ENCODE assay signal across 1 cellular context in genomic region chr1:53197301-53198205, GRCh38.
TF ChIP-seq lines count a peak whose summit lies in the region.

No MANE protein-coding gene starts in this region.

TF ChIP-seq in K562, 482 proteins besides CTCF, POLR2A, EP300 and RAD21 (continues in another document):
- TF ChIP-seq KHSRP (IDR thresholded peaks at IDR 0.05) (no peak), EP400 (IDR thresholded peaks at IDR 0.05) (no peak), LEF1 (IDR thresholded peaks at IDR 0.05) (no peak), EHMT2 (IDR thresholded peaks at IDR 0.05) (no peak), SNAPC5 (CRISPR knock-in tag; IDR thresholded peaks at IDR 0.05) (no peak), ARID4B (CRISPR knock-in tag; IDR thresholded peaks at IDR 0.05) (peak; percentile 5; the same call in 1 of the 2 replicates), ZNF253 (CRISPR knock-in tag; conservative IDR thresholded peaks at IDR 0.05) (no peak), ZNF696 (CRISPR knock-in tag; conservative IDR thresholded peaks at IDR 0.05) (no peak), NR3C1 (CRISPR knock-in tag; IDR thresholded peaks at IDR 0.05) (no peak), GTF2A2 (tag; IDR thresholded peaks at IDR 0.05) (no peak), ZBTB49 (CRISPR knock-in tag; IDR thresholded peaks at IDR 0.05; ENCODE audit: borderline replicate concordance) (no peak), NR1H2 (CRISPR knock-in tag; IDR thresholded peaks at IDR 0.05) (no peak), CREB5 (CRISPR knock-in tag; IDR thresholded peaks at IDR 0.05) (no peak), ZFP1 (CRISPR knock-in tag; IDR thresholded peaks at IDR 0.05) (no peak), RNF219 (CRISPR knock-in tag; IDR thresholded peaks at IDR 0.05) (no peak), CBFB (CRISPR knock-in tag; IDR thresholded peaks at IDR 0.05) (no peak), FOXK1 (CRISPR knock-in tag; IDR thresholded peaks at IDR 0.05; ENCODE audit: borderline replicate concordance) (no peak), GTF2B (IDR thresholded peaks at IDR 0.05; ENCODE audit: extremely low read depth, insufficient read length) (no peak), NELFE (IDR thresholded peaks at IDR 0.05; ENCODE audit: insufficient read depth, insufficient read length) (no peak), ZNF280B (CRISPR knock-in tag; IDR thresholded peaks at IDR 0.05) (no peak), ZNF76 (CRISPR knock-in tag; IDR thresholded peaks at IDR 0.05; ENCODE audit: borderline replicate concordance) (no peak), ZNF12 (CRISPR knock-in tag; IDR thresholded peaks at IDR 0.05) (no peak), ZNF75A (CRISPR knock-in tag; IDR thresholded peaks at IDR 0.05) (no peak), HNRNPL (IDR thresholded peaks at IDR 0.05; ENCODE audit: low read depth, low read length) (no peak), ZNF77 (CRISPR knock-in tag; IDR thresholded peaks at IDR 0.05) (no peak), RBM15 (IDR thresholded peaks at IDR 0.05; ENCODE audit: insufficient read depth, low read length) (no peak), ZNF212 (CRISPR knock-in tag; IDR thresholded peaks at IDR 0.05) (no peak), ZKSCAN1 (IDR thresholded peaks at IDR 0.05; ENCODE audit: low read depth, low read length) (no peak), SIRT6 (IDR thresholded peaks at IDR 0.05; ENCODE audit: low read depth, low read length) (no peak), ZNF316 (IDR thresholded peaks at IDR 0.05) (peak; percentile 89), CEBPG (CRISPR knock-in tag; IDR thresholded peaks at IDR 0.05) (no peak), CEBPG (tag; conservative IDR thresholded peaks at IDR 0.05 in 1 of 2, IDR thresholded peaks at IDR 0.05 in 1 of 2) (no peak), ARID3A (IDR thresholded peaks at IDR 0.05; ENCODE audit: borderline replicate concordance, low read depth, low read length) (no peak)
- TF ChIP-seq, protein P1, sequence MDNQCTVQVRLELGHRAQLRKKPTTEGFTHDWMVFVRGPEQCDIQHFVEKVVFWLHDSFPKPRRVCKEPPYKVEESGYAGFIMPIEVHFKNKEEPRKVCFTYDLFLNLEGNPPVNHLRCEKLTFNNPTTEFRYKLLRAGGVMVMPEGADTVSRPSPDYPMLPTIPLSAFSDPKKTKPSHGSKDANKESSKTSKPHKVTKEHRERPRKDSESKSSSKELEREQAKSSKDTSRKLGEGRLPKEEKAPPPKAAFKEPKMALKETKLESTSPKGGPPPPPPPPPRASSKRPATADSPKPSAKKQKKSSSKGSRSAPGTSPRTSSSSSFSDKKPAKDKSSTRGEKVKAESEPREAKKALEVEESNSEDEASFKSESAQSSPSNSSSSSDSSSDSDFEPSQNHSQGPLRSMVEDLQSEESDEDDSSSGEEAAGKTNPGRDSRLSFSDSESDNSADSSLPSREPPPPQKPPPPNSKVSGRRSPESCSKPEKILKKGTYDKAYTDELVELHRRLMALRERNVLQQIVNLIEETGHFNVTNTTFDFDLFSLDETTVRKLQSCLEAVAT (IDR thresholded peaks at IDR 0.05), result peak in 1 of 2 experiments; percentile 14; a peak in 1 of 4 replicates
- TF ChIP-seq, protein P2, sequence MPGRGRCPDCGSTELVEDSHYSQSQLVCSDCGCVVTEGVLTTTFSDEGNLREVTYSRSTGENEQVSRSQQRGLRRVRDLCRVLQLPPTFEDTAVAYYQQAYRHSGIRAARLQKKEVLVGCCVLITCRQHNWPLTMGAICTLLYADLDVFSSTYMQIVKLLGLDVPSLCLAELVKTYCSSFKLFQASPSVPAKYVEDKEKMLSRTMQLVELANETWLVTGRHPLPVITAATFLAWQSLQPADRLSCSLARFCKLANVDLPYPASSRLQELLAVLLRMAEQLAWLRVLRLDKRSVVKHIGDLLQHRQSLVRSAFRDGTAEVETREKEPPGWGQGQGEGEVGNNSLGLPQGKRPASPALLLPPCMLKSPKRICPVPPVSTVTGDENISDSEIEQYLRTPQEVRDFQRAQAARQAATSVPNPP (IDR thresholded peaks at IDR 0.05; ENCODE audit: borderline replicate concordance, insufficient read depth, insufficient read length), result no peak
- TF ChIP-seq, protein P3, sequence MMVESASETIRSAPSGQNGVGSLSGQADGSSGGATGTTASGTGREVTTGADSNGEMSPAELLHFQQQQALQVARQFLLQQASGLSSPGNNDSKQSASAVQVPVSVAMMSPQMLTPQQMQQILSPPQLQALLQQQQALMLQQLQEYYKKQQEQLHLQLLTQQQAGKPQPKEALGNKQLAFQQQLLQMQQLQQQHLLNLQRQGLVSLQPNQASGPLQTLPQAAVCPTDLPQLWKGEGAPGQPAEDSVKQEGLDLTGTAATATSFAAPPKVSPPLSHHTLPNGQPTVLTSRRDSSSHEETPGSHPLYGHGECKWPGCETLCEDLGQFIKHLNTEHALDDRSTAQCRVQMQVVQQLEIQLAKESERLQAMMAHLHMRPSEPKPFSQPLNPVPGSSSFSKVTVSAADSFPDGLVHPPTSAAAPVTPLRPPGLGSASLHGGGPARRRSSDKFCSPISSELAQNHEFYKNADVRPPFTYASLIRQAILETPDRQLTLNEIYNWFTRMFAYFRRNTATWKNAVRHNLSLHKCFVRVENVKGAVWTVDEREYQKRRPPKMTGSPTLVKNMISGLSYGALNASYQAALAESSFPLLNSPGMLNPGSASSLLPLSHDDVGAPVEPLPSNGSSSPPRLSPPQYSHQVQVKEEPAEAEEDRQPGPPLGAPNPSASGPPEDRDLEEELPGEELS (CRISPR knock-in tag; IDR thresholded peaks at IDR 0.05; ENCODE audit: borderline replicate concordance), result no peak
- TF ChIP-seq, protein P4, sequence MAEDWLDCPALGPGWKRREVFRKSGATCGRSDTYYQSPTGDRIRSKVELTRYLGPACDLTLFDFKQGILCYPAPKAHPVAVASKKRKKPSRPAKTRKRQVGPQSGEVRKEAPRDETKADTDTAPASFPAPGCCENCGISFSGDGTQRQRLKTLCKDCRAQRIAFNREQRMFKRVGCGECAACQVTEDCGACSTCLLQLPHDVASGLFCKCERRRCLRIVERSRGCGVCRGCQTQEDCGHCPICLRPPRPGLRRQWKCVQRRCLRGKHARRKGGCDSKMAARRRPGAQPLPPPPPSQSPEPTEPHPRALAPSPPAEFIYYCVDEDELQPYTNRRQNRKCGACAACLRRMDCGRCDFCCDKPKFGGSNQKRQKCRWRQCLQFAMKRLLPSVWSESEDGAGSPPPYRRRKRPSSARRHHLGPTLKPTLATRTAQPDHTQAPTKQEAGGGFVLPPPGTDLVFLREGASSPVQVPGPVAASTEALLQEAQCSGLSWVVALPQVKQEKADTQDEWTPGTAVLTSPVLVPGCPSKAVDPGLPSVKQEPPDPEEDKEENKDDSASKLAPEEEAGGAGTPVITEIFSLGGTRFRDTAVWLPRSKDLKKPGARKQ (CRISPR knock-in tag; IDR thresholded peaks at IDR 0.05), result no peak
- TF ChIP-seq, protein P5, sequence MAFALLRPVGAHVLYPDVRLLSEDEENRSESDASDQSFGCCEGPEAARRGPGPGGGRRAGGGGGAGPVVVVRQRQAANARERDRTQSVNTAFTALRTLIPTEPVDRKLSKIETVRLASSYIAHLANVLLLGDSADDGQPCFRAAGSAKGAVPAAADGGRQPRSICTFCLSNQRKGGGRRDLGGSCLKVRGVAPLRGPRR (CRISPR knock-in tag; IDR thresholded peaks at IDR 0.05), result no peak
